ENCODE assay signal across 23 cellular contexts in genomic region chr11:115279831-115280761, GRCh38.
DNase-seq lines count a peak whose midpoint lies in the region; ATAC-seq, FAIRE-seq and TF ChIP-seq lines count a peak whose summit lies in the region.
"Had no signal": no experiment of that assay in that cellular context is flagged by ENCODE, and none has a peak within 500 bp of the region (broad histone marks: within the 10 kb centered on the region; RNA-seq: fewer than 3 reads in every experiment).

No MANE protein-coding gene starts in this region.

- H3K36me3 ChIP-seq in SK-N-SH (replicated peaks in 1 of 2; ENCODE audit: control insufficient read depth in 1 of 2, insufficient read depth in 2 of 2, low read length in 1 of 2) (no peaks in the 10 kb centered on the region), body of pancreas (replicated peaks in 1 of 2; ENCODE audit: insufficient read depth in 1 of 2, low read depth in 2 of 2) (no peaks in the 10 kb centered on the region), HepG2 (replicated peaks in 1 of 2; ENCODE audit: control insufficient read depth in 1 of 2, insufficient read depth in 2 of 2, low read length in 2 of 2) (no peaks in the 10 kb centered on the region; a peak in 2 of 5 replicates)
- H3K36me3 ChIP-seq: BLaER1, brain microvascular endothelial cell had no signal

- intact Hi-C loops in body of pancreas (cut with DNase I) = no loop called here
- intact Hi-C loops in HepG2 (cut with micrococcal nuclease; ENCODE audit: unreplicated experiment) = loop anchor here (2.0 kb wide), 1 partner anchor 31 kb away; no protein-coding TSS in a partner anchor

- H2AFZ ChIP-seq in SK-N-SH (ENCODE audit: low read depth) = no peak overlapping the region
- H2AFZ ChIP-seq in HepG2 (ENCODE audit: low read length) = no peak overlapping the region

- H3K4me3 ChIP-seq in SK-N-SH (ENCODE audit: low read depth in 2 of 2, low read length in 1 of 2) (no peak overlapping the region), body of pancreas (no peak overlapping the region), HepG2 (replicated peaks in 1 of 3; ENCODE audit: insufficient read depth in 1 of 3, low read depth in 2 of 3, low read length in 3 of 3) (peak overlapping the region; percentile 2 to 21 (median 3); a peak in 2 of 6 replicates)
- H3K4me3 ChIP-seq: BLaER1 had no signal

- H3K27me3 Mint-ChIP-seq in activated CD8-positive, alpha-beta T cell treated with anti-CD3 and anti-CD28 coated beads, Interleukin-2, amount 10 ng/mL, durations not matched to agents 7 days and 5 days (ENCODE audit: low read depth) = no peaks in the 10 kb centered on the region
- H3K27me3 Mint-ChIP-seq: stimulated activated memory B cell treated with anti-CD40 and anti-IgM and Interleukin-4, amounts not matched to agents 10 μg/mL and 1 μg/mL and 100 μg/mL, for 72 hours had no signal

- DNase-seq in SK-N-SH (no peak), body of pancreas (no peak), HepG2 (ENCODE audit: low spot score) (peak; percentile 87), urothelium cell line (ENCODE audit: low spot score) (no peak), NCI-H2227 treated with DMSO at 0.1 percent for 48 hours (lab: John Stamatoyannopoulos, UW) (no peak)
- DNase-seq in activated CD8-positive, alpha-beta T cell treated with anti-CD3 and anti-CD28 coated beads, Interleukin-2, amount 10 ng/mL, durations not matched to agents 7 days and 5 days = no peak
- DNase-seq: activated CD4-positive, alpha-beta memory T cell treated with anti-CD3 and anti-CD28 coated beads for 36 hours; activated naive CD4-positive, alpha-beta T cell treated with anti-CD3 and anti-CD28 coated beads, Interleukin-2, amount 50 U/mL, for 16 hours; activated T-cell treated with anti-CD3 and anti-CD28 coated beads, Interleukin-2, amount 50 U/mL, for 24 hours; brain microvascular endothelial cell; DMS79 treated with DMSO at 0.1 percent for 48 hours; NCI-H2081; NCI-H510A treated with DMSO at 0.1 percent for 48 hours; stimulated activated CD4-positive, alpha-beta T cell treated with anti-CD3 and anti-CD28 coated beads, Interleukin-15, amount 100 ng/mL, for 24 hours had no signal

- H3K27ac Mint-ChIP-seq in activated CD8-positive, alpha-beta T cell treated with anti-CD3 and anti-CD28 coated beads, Interleukin-2, amount 10 ng/mL, durations not matched to agents 7 days and 5 days = no peak overlapping the region
- H3K27ac Mint-ChIP-seq: activated CD4-positive, alpha-beta memory T cell treated with anti-CD3 and anti-CD28 coated beads for 36 hours; activated T-cell treated with anti-CD3 and anti-CD28 coated beads, Interleukin-2, amount 50 U/mL, for 24 hours; memory B cell; natural killer cell treated with Interleukin-12 subunit alpha and Interleukin-12 subunit beta and Interleukin-15 and Interleukin-18, amount 100 ng/mL, for 72 hours; stimulated activated memory B cell treated with anti-CD40 and anti-IgM and Interleukin-4, amounts not matched to agents 10 μg/mL and 1 μg/mL and 100 μg/mL, for 72 hours; T-helper 1 cell treated with Interleukin-12 subunit alpha and Interleukin-12 subunit beta and Interleukin-4 antibody, amounts not matched to agents 30 μg/mL and 1 μg/mL, for 36 hours had no signal

- no peaks in the 10 kb centered on the region for H4K20me1 ChIP-seq in SK-N-SH (ENCODE audit: insufficient read depth)
- no peaks in the 10 kb centered on the region; the same call in 1 of the 2 replicates for H4K20me1 ChIP-seq in HepG2 (ENCODE audit: insufficient read depth, low read length)
- H4K20me1 ChIP-seq: BLaER1 had no signal

- TF ChIP-seq RAD21 in SK-N-SH (IDR thresholded peaks at IDR 0.05; ENCODE audit: low read length) (no peak), HepG2 (CRISPR knock-in tag; IDR thresholded peaks at IDR 0.05) (no peak)

- 52% methylated on average over 10 of the region's 10 CpGs for WGBS in SK-N-SH (ENCODE audit: low lambda C conversion rate)
- 49 to 53% methylated on average over 10 of the region's 10 CpGs for WGBS in body of pancreas, 2 donors
- 68% methylated on average over 9 of the region's 10 CpGs for WGBS in HepG2 (ENCODE audit: low lambda C conversion rate)

- BruUV-seq in HepG2 (replicated peaks; lab: Mats Ljungman, UMichigan) = no TSS peak

- H3K27ac ChIP-seq in SK-N-SH (ENCODE audit: low read depth in 2 of 2, low read length in 1 of 2) (peak overlapping the region in 1 of 2 experiments; percentile 76; a peak in 2 of 4 replicates), body of pancreas (peak overlapping the region in 3 of 4 donors; percentile 19 to 64 (median 52)), HepG2 (ENCODE audit: extremely low read length, insufficient read depth, low read length) (peak overlapping the region; percentile 56)
- H3K27ac ChIP-seq: 22Rv1, BLaER1, brain microvascular endothelial cell had no signal

- H3K9me3 ChIP-seq in SK-N-SH (no peaks in the 10 kb centered on the region), body of pancreas (no peaks in the 10 kb centered on the region), HepG2 (ENCODE audit: low read length) (no peaks in the 10 kb centered on the region)
- H3K9me3 ChIP-seq: BLaER1 had no signal

- H3K4me1 ChIP-seq in SK-N-SH (ENCODE audit: control insufficient read depth in 1 of 2, insufficient read depth in 2 of 2, low read depth in 1 of 2, low read length in 1 of 2) = peaks cover 4 to 53% of the 10 kb centered on the region in 2 experiments; a peak in 3 of 4 replicates
- peaks cover 18% of the 10 kb centered on the region for H3K4me1 ChIP-seq in body of pancreas
- peaks cover 30% of the 10 kb centered on the region for H3K4me1 ChIP-seq in HepG2 (ENCODE audit: insufficient read depth, low read length)
- H3K4me1 ChIP-seq: BLaER1 had no signal

- no peak for TF ChIP-seq EP300 in SK-N-SH (IDR thresholded peaks at IDR 0.05; ENCODE audit: borderline replicate concordance in 1 of 2, low read depth in 1 of 2, low read length in 1 of 2)
- peak in 1 of 2 experiments; percentile 39; a peak in 1 of 4 replicates for TF ChIP-seq EP300 in HepG2 (IDR thresholded peaks at IDR 0.05; ENCODE audit: low read depth in 2 of 2, low read length in 2 of 2)
- no peak for TF ChIP-seq EP300 in HepG2 (CRISPR knock-in tag; IDR thresholded peaks at IDR 0.05; ENCODE audit: borderline replicate concordance)

- no peaks in the 10 kb centered on the region for H3K36me3 Mint-ChIP-seq in activated CD8-positive, alpha-beta T cell treated with anti-CD3 and anti-CD28 coated beads, Interleukin-2, amount 10 ng/mL, durations not matched to agents 7 days and 5 days (ENCODE audit: low read depth)
- H3K36me3 Mint-ChIP-seq: activated CD4-positive, alpha-beta memory T cell treated with anti-CD3 and anti-CD28 coated beads for 36 hours; natural killer cell treated with Interleukin-12 subunit alpha and Interleukin-12 subunit beta and Interleukin-15 and Interleukin-18, amount 100 ng/mL, for 72 hours; stimulated activated memory B cell treated with anti-CD40 and anti-IgM and Interleukin-4, amounts not matched to agents 10 μg/mL and 1 μg/mL and 100 μg/mL, for 72 hours had no signal

- FAIRE-seq in HepG2 (lab: Jason Lieb, UNC) = peak; percentile 59
- FAIRE-seq in urothelium cell line (lab: Jason Lieb, UNC) = peak; percentile 70

- no peak overlapping the region for H3K4me3 Mint-ChIP-seq in activated CD8-positive, alpha-beta T cell treated with anti-CD3 and anti-CD28 coated beads, Interleukin-2, amount 10 ng/mL, durations not matched to agents 7 days and 5 days
- H3K4me3 Mint-ChIP-seq: activated CD4-positive, alpha-beta memory T cell treated with anti-CD3 and anti-CD28 coated beads for 36 hours; activated T-cell treated with anti-CD3 and anti-CD28 coated beads, Interleukin-2, amount 50 U/mL, for 24 hours; memory B cell; natural killer cell treated with Interleukin-12 subunit alpha and Interleukin-12 subunit beta and Interleukin-15 and Interleukin-18, amount 100 ng/mL, for 72 hours; stimulated activated memory B cell treated with anti-CD40 and anti-IgM and Interleukin-4, amounts not matched to agents 10 μg/mL and 1 μg/mL and 100 μg/mL, for 72 hours; T-helper 1 cell treated with Interleukin-12 subunit alpha and Interleukin-12 subunit beta and Interleukin-4 antibody, amounts not matched to agents 30 μg/mL and 1 μg/mL, for 36 hours had no signal

- no peaks in the 10 kb centered on the region for H3K9me3 Mint-ChIP-seq in activated CD8-positive, alpha-beta T cell treated with anti-CD3 and anti-CD28 coated beads, Interleukin-2, amount 10 ng/mL, durations not matched to agents 7 days and 5 days (ENCODE audit: insufficient read depth)
- H3K9me3 Mint-ChIP-seq: activated CD4-positive, alpha-beta memory T cell treated with anti-CD3 and anti-CD28 coated beads for 36 hours; activated T-cell treated with anti-CD3 and anti-CD28 coated beads, Interleukin-2, amount 50 U/mL, for 24 hours; memory B cell; T-helper 1 cell treated with Interleukin-12 subunit alpha and Interleukin-12 subunit beta and Interleukin-4 antibody, amounts not matched to agents 30 μg/mL and 1 μg/mL, for 36 hours had no signal

- TF ChIP-seq CTCF in SK-N-SH (IDR thresholded peaks at IDR 0.05) (no peak), body of pancreas (IDR thresholded peaks at IDR 0.05) (no peak), HepG2 (CRISPR knock-in tag; IDR thresholded peaks at IDR 0.05) (no peak)

- TF ChIP-seq POLR2A in body of pancreas (IDR thresholded peaks at IDR 0.05) (no peak), HepG2 (IDR thresholded peaks at IDR 0.05; ENCODE audit: insufficient read depth in 1 of 2, low read depth in 2 of 2, low read length in 2 of 2) (no peak)

- H3K9ac ChIP-seq in SK-N-SH (no peak overlapping the region), HepG2 (ENCODE audit: insufficient read depth, low read depth, low read length) (peak overlapping the region; percentile 12; the same call in 1 of the 2 replicates)
- H3K9ac ChIP-seq: BLaER1 had no signal

- CTCF ChIA-PET in SK-N-SH (lab: Yijun Ruan, JAX) = interaction anchor here (0.6 to 1.5 kb wide), 3 partner anchors 50 to 542 kb away, joined by 3 to 4 read pairs (median 3); no protein-coding TSS in a partner anchor
- CTCF ChIA-PET in HepG2 (lab: Yijun Ruan, JAX; ENCODE audit: low intra/inter-chr PET ratio, low total read pairs) = no interaction called here
- CTCF ChIA-PET in activated CD8-positive, alpha-beta T cell treated with anti-CD3 and anti-CD28 coated beads, Interleukin-2, amount 10 ng/mL, durations not matched to agents 7 days and 5 days (lab: Charles Lee) = no interaction called here

- no peaks in the 10 kb centered on the region for H3K4me1 Mint-ChIP-seq in activated CD8-positive, alpha-beta T cell treated with anti-CD3 and anti-CD28 coated beads, Interleukin-2, amount 10 ng/mL, durations not matched to agents 7 days and 5 days (ENCODE audit: low read depth)

- POLR2A ChIA-PET in SK-N-SH (lab: Yijun Ruan, JAX) (interaction anchor here (1.1 kb wide), 1 partner anchor 9 kb away, joined by 3 read pairs; no protein-coding TSS in a partner anchor), HepG2 (lab: Yijun Ruan, JAX) (interaction anchor here (1.4 kb wide), 1 partner anchor 16 kb away, joined by 3 read pairs; no protein-coding TSS in a partner anchor)
- POLR2A ChIA-PET in activated CD8-positive, alpha-beta T cell treated with anti-CD3 and anti-CD28 coated beads, Interleukin-2, amount 10 ng/mL, durations not matched to agents 7 days and 5 days (lab: Charles Lee) = no interaction called here

- H3K27me3 ChIP-seq in SK-N-SH (ENCODE audit: insufficient read depth) = no peaks in the 10 kb centered on the region
- H3K27me3 ChIP-seq in body of pancreas = no peaks in the 10 kb centered on the region
- H3K27me3 ChIP-seq in HepG2 (ENCODE audit: control insufficient read depth in 1 of 2, insufficient read depth in 2 of 2, low read length in 2 of 2) = no peaks in the 10 kb centered on the region
- H3K27me3 ChIP-seq: BLaER1, brain microvascular endothelial cell had no signal

- 0 out of 2 replicates have a peak, but pooled peaks cover 3% of the 10 kb centered on the region for H3K9me2 ChIP-seq in SK-N-SH

- in situ Hi-C loops in HepG2 (cut with HindIII; ENCODE audit: extremely low pct_ligation_motif_present, low pct_unique_long_range_greater_than_20kb) = no loop called here

- peak overlapping the region; percentile 12; the same call in 1 of the 2 replicates for H3K4me2 ChIP-seq in SK-N-SH
- peak overlapping the region; percentile 60 for H3K4me2 ChIP-seq in HepG2 (ENCODE audit: low read depth, low read length)
- H3K4me2 ChIP-seq: BLaER1 had no signal

- H3F3A ChIP-seq in SK-N-SH (replicated peaks; ENCODE audit: insufficient read depth) = no peaks in the 10 kb centered on the region

- ATAC-seq in SK-N-SH treated with all-trans-retinoic acid at 6 μM for 48 hours = no peak
- ATAC-seq in body of pancreas = no peak
- peak; percentile 98 for ATAC-seq in HepG2
- ATAC-seq in HG02981 (IDR thresholded peaks at IDR 0.05; ENCODE audit: unreplicated experiment) = no peak
- no peak for ATAC-seq in activated CD8-positive, alpha-beta T cell treated with anti-CD3 and anti-CD28 coated beads, Interleukin-2, amount 10 ng/mL, durations not matched to agents 7 days and 5 days
- ATAC-seq: natural killer cell treated with Interleukin-12 subunit alpha and Interleukin-12 subunit beta and Interleukin-15 and Interleukin-18, amount 100 ng/mL, for 72 hours; Right ventricle myocardium inferior; stimulated activated memory B cell treated with anti-CD40 and anti-IgM and Interleukin-4, amounts not matched to agents 10 μg/mL and 1 μg/mL and 100 μg/mL, for 72 hours had no signal

- no peaks in the 10 kb centered on the region for H3K79me2 ChIP-seq in SK-N-SH (ENCODE audit: insufficient read depth)
- H3K79me2 ChIP-seq in HepG2 (ENCODE audit: insufficient read depth, low read length) = no peaks in the 10 kb centered on the region

Comparison
In these comparisons a context has a peak if more than half of its experiments do, and no peak if none do; other contexts are left out.
1. H3K4me3 ChIP-seq: peak in HepG2 (3 of 3); none in SK-N-SH (0 of 2) and body of pancreas (0 of 2).
2. Of the 25 proteins assayed by ChIP-seq in both HepG2 and SK-N-SH: peak only in HepG2: FOXJ3; only in SK-N-SH: none; in both: none; in neither: 23; mixed calls (peak in some experiments, not most) for 1.